ENCODE assay signal across 9 cellular contexts in the genomic region with DNA sequence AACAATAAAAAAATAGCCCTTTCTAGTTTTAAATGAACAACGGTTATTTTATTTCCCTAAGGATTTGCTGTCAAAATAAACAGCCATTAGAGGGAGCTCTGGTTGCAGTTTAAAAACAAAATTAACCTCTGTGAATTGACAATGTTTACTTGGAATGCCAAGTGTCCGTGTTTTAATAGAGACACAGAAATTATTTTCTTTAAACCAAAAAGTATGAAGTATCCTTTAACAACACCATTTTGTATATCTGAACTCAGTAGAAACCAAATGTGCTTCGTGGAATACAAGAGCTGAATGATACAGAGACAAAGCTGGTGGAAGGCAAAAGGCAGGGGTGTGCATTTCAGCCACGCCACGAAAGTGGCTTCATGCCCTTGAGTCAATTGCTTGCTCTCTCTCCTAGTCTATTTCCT.
DNase-seq lines count a peak whose midpoint lies in the region; ATAC-seq, FAIRE-seq and TF ChIP-seq lines count a peak whose summit lies in the region.
"Had no signal": no experiment of that assay in that cellular context is flagged by ENCODE, and none has a peak within 500 bp of the region (broad histone marks: within the 10 kb centered on the region; RNA-seq: fewer than 3 reads in every experiment).

No MANE protein-coding gene starts in this region.

- no peaks in the 10 kb centered on the region for H3K36me3 ChIP-seq in heart left ventricle

- WGBS in heart left ventricle, 4 donors: 16 to 25% (median 18%) methylated on average over 5 of the region's 5 CpGs

- no peaks in the 10 kb centered on the region for H3K9me3 ChIP-seq in heart left ventricle

- no peak for ATAC-seq in heart left ventricle
- ATAC-seq in Right ventricle myocardium superior (ENCODE audit: poor library complexity): no peak
- no peak for ATAC-seq in HG03196 (IDR thresholded peaks at IDR 0.05; ENCODE audit: unreplicated experiment)

- peak in 11 of 12 donors; percentile 25 to 59 (median 52) for TF ChIP-seq CTCF in heart left ventricle (IDR thresholded peaks at IDR 0.05)

- no peak for TF ChIP-seq POLR2A in heart left ventricle (IDR thresholded peaks at IDR 0.05)

- H3K4me1 ChIP-seq in heart left ventricle: peaks cover 0 to 8% (median 0%) of the 10 kb centered on the region in 12 donors

- peak overlapping the region in 4 of 12 donors; percentile 17 to 32 (median 22) for H3K4me3 ChIP-seq in heart left ventricle

- H3K27me3 ChIP-seq in heart left ventricle: no peaks in the 10 kb centered on the region

- no peak for FAIRE-seq in urothelium cell line (lab: Jason Lieb, UNC)

- no peak overlapping the region for H3K27ac ChIP-seq in heart left ventricle

- intact Hi-C loops in heart left ventricle (cut with DNase I) (loop anchor here in 9 of 10 donors (2.0 to 10.0 kb wide), 6 partner anchors 165 to 773 kb away; no protein-coding TSS in a partner anchor), Right ventricle myocardium superior (cut with DNase I) (no loop called here)

- no peak for DNase-seq in heart left ventricle
- no peak for DNase-seq in Right ventricle myocardium superior
- DNase-seq in RKO (ENCODE audit: low spot score): peak; percentile 49
- DNase-seq in foreskin melanocyte: peak; percentile 32
- peak; percentile 19 for DNase-seq in urothelium cell line (ENCODE audit: low spot score)
- DNase-seq in activated CD4-positive, alpha-beta T cell treated with anti-CD3 and anti-CD28 coated beads for 1 hour: no peak
- DNase-seq in HuH-7 (ENCODE audit: low spot score): no peak
- DNase-seq: activated naive CD8-positive, alpha-beta T cell treated with anti-CD3 and anti-CD28 coated beads, Interleukin-2, amount 10 ng/mL, durations not matched to agents 7 days and 5 days had no signal

Comparison
In these comparisons a context has a peak if more than half of its experiments do, and no peak if none do; other contexts are left out.
1. DNase-seq: peak in RKO (single experiment), foreskin melanocyte (single experiment) and urothelium cell line (single experiment); none in heart left ventricle (0 of 5), Right ventricle myocardium superior (single experiment), activated CD4-positive, alpha-beta T cell treated with anti-CD3 and anti-CD28 coated beads for 1 hour (single experiment) and HuH-7 (single experiment).